Comparison of ENCODE assay signal across 9 cellular contexts in genomic region chr6:7058250-7058923, GRCh38. TPM values are rescaled to one million over a fixed set of nuclear protein-coding genes. Genes with fewer than 3 reads are reported as not detected.
DNase-seq lines count a peak whose midpoint lies in the region; ATAC-seq and TF ChIP-seq lines count a peak whose summit lies in the region.
"Had no signal": no experiment of that assay in that cellular context is flagged by ENCODE, and none has a peak within 500 bp of the region (broad histone marks: within the 10 kb centered on the region; RNA-seq: fewer than 3 reads in every experiment).

No MANE protein-coding gene starts in this region.

- no peaks in the 10 kb centered on the region for H3K36me3 ChIP-seq in lower lobe of right lung
- H3K36me3 ChIP-seq in naive thymus-derived CD4-positive, alpha-beta T cell (ENCODE audit: control insufficient read depth in 2 of 3, insufficient read depth in 3 of 3, low read length in 3 of 3): no peaks in the 10 kb centered on the region
- H3K36me3 ChIP-seq: neutrophil had no signal

- no peaks in the 10 kb centered on the region for H3K27me3 ChIP-seq in lower lobe of right lung (ENCODE audit: low read depth)
- no peaks in the 10 kb centered on the region for H3K27me3 ChIP-seq in naive thymus-derived CD4-positive, alpha-beta T cell (ENCODE audit: control insufficient read depth in 2 of 2, insufficient read depth in 2 of 2, low read length in 2 of 2)
- H3K27me3 ChIP-seq: neutrophil had no signal

- H3K9me3 Mint-ChIP-seq in activated naive CD8-positive, alpha-beta T cell treated with anti-CD3 and anti-CD28 coated beads, Interleukin-2, amount 10 ng/mL, durations not matched to agents 7 days and 5 days: no peaks in the 10 kb centered on the region
- no peaks in the 10 kb centered on the region for H3K9me3 Mint-ChIP-seq in naive thymus-derived CD4-positive, alpha-beta T cell

- TF ChIP-seq CTCF in lower lobe of right lung (IDR thresholded peaks at IDR 0.05): no peak

- ATAC-seq in activated naive CD8-positive, alpha-beta T cell treated with anti-CD3 and anti-CD28 coated beads, Interleukin-2, amount 10 ng/mL, durations not matched to agents 7 days and 5 days (ENCODE audit: low read depth): peak; percentile 60
- ATAC-seq in lower lobe of right lung (peak; percentile 96), GM21825 (IDR thresholded peaks at IDR 0.05; ENCODE audit: unreplicated experiment) (no peak), GM18870 (IDR thresholded peaks at IDR 0.05; ENCODE audit: unreplicated experiment) (no peak)
- ATAC-seq in naive thymus-derived CD4-positive, alpha-beta T cell: no peak

- peak; percentile 61; the same call in 1 of the 2 replicates for TF ChIP-seq EP300 in Ishikawa (IDR thresholded peaks at IDR 0.05; ENCODE audit: borderline replicate concordance)

- peak; percentile 19; the same call in 1 of the 2 replicates for TF ChIP-seq RAD21 in Ishikawa (IDR thresholded peaks at IDR 0.05; ENCODE audit: low read depth)

- POLR2A ChIA-PET in activated naive CD8-positive, alpha-beta T cell treated with anti-CD3 and anti-CD28 coated beads, Interleukin-2, amount 10 ng/mL, durations not matched to agents 7 days and 5 days (lab: Charles Lee): interaction anchor here (1.0 kb wide), 1 partner anchor 331 kb away, joined by 3 read pairs; the partner anchor contains the start of genes CAGE1 and RIOK1
- POLR2A ChIA-PET in naive thymus-derived CD4-positive, alpha-beta T cell (lab: Charles Lee): interaction anchor here (1.7 kb wide), 1 partner anchor 29 kb away, joined by 11 read pairs; no protein-coding TSS in a partner anchor

- CTCF ChIA-PET in naive thymus-derived CD4-positive, alpha-beta T cell (lab: Charles Lee): no interaction called here

- H3K36me3 Mint-ChIP-seq in activated naive CD8-positive, alpha-beta T cell treated with anti-CD3 and anti-CD28 coated beads, Interleukin-2, amount 10 ng/mL, durations not matched to agents 7 days and 5 days: no peaks in the 10 kb centered on the region
- no peaks in the 10 kb centered on the region for H3K36me3 Mint-ChIP-seq in naive thymus-derived CD4-positive, alpha-beta T cell

- no peak overlapping the region for H3K4me3 ChIP-seq in lower lobe of right lung
- no peak overlapping the region for H3K4me3 ChIP-seq in naive thymus-derived CD4-positive, alpha-beta T cell (ENCODE audit: low read length)

- intact Hi-C loops in lower lobe of right lung (cut with DNase I): no loop called here
- intact Hi-C loops in naive thymus-derived CD4-positive, alpha-beta T cell (cut with micrococcal nuclease): no loop called here

- no peak overlapping the region for H3K27ac Mint-ChIP-seq in activated naive CD8-positive, alpha-beta T cell treated with anti-CD3 and anti-CD28 coated beads, Interleukin-2, amount 10 ng/mL, durations not matched to agents 7 days and 5 days
- H3K27ac Mint-ChIP-seq in naive thymus-derived CD4-positive, alpha-beta T cell: no peak overlapping the region

- peaks cover 15% of the 10 kb centered on the region for H3K27me3 Mint-ChIP-seq in activated naive CD8-positive, alpha-beta T cell treated with anti-CD3 and anti-CD28 coated beads, Interleukin-2, amount 10 ng/mL, durations not matched to agents 7 days and 5 days
- H3K27me3 Mint-ChIP-seq in naive thymus-derived CD4-positive, alpha-beta T cell: peaks cover 0 to 57% (median 0%) of the 10 kb centered on the region in 5 donors

- DNase-seq in AG20443 (ENCODE audit: low spot score) (peak; percentile 87), lower lobe of right lung (peak; percentile 56), NCI-H2107 (lab: John Stamatoyannopoulos, UW) (no peak)
- DNase-seq in activated naive CD8-positive, alpha-beta T cell treated with anti-CD3 and anti-CD28 coated beads, Interleukin-2, amount 10 ng/mL, durations not matched to agents 7 days and 5 days: no peak
- no peak for DNase-seq in naive thymus-derived CD4-positive, alpha-beta T cell

- peak overlapping the region; percentile 69 for H3K27ac ChIP-seq in lower lobe of right lung
- no peak overlapping the region for H3K27ac ChIP-seq in naive thymus-derived CD4-positive, alpha-beta T cell (ENCODE audit: low read depth, low read length)
- H3K27ac ChIP-seq: neutrophil had no signal

- H3K4me1 Mint-ChIP-seq in activated naive CD8-positive, alpha-beta T cell treated with anti-CD3 and anti-CD28 coated beads, Interleukin-2, amount 10 ng/mL, durations not matched to agents 7 days and 5 days: peaks cover 7% of the 10 kb centered on the region
- H3K4me1 Mint-ChIP-seq in naive thymus-derived CD4-positive, alpha-beta T cell: peaks cover 0 to 18% (median 7%) of the 10 kb centered on the region in 7 donors

- H3K9me3 ChIP-seq in lower lobe of right lung: no peaks in the 10 kb centered on the region
- no peaks in the 10 kb centered on the region for H3K9me3 ChIP-seq in naive thymus-derived CD4-positive, alpha-beta T cell (ENCODE audit: control insufficient read depth in 2 of 3, low read length in 3 of 3)
- H3K9me3 ChIP-seq: neutrophil had no signal

- H3K4me3 Mint-ChIP-seq in activated naive CD8-positive, alpha-beta T cell treated with anti-CD3 and anti-CD28 coated beads, Interleukin-2, amount 10 ng/mL, durations not matched to agents 7 days and 5 days: no peak overlapping the region
- H3K4me3 Mint-ChIP-seq in naive thymus-derived CD4-positive, alpha-beta T cell: no peak overlapping the region

- H3K4me1 ChIP-seq in lower lobe of right lung: peaks cover 22% of the 10 kb centered on the region
- H3K4me1 ChIP-seq in naive thymus-derived CD4-positive, alpha-beta T cell (ENCODE audit: control insufficient read depth in 2 of 2, insufficient read depth in 2 of 2, low read length in 2 of 2): no peaks in the 10 kb centered on the region

TF ChIP-seq in Ishikawa, 13 proteins besides CTCF, POLR2A, EP300 and RAD21:
- TF ChIP-seq NFIC (IDR thresholded peaks at IDR 0.05) (peak; percentile 52), REST (IDR thresholded peaks at IDR 0.05; ENCODE audit: low read depth) (no peak), YY1 (IDR thresholded peaks at IDR 0.05; ENCODE audit: low read depth) (peak; percentile 41; the same call in 1 of the 2 replicates), FOXM1 (IDR thresholded peaks at IDR 0.05; ENCODE audit: borderline replicate concordance, low read depth) (no peak), ZBTB7A (IDR thresholded peaks at IDR 0.05; ENCODE audit: low read depth) (no peak), TAF1 (IDR thresholded peaks at IDR 0.05; ENCODE audit: low read depth) (no peak), TCF12 (IDR thresholded peaks at IDR 0.05; ENCODE audit: low read depth) (peak; percentile 40; the same call in 1 of the 2 replicates), CEBPB (IDR thresholded peaks at IDR 0.05) (peak; percentile 97), TEAD4 (IDR thresholded peaks at IDR 0.05) (peak; percentile 76)

RNA-seq across cellular contexts. Expression of gene RREB1, which starts 49.4 kb away (rescaled TPM):
- 10 to 100 TPM; 37.0 to 39.1 TPM for total RNA-seq in activated naive CD8-positive, alpha-beta T cell treated with anti-CD3 and anti-CD28 coated beads, Interleukin-2, amount 10 ng/mL, durations not matched to agents 7 days and 5 days
- 62.8 TPM for total RNA-seq in lower lobe of right lung
- 10 to 100 TPM; 28.3 to 56.7 (median 51.6) TPM for total RNA-seq in naive thymus-derived CD4-positive, alpha-beta T cell
- 10 to 100 TPM in 1 of 2 donors, 1 to 10 TPM in 1; 4.2 to 10.0 TPM for polyA plus RNA-seq in naive thymus-derived CD4-positive, alpha-beta T cell

Comparison
In these comparisons a context has a peak if more than half of its experiments do, and no peak if none do; other contexts are left out.
1. DNase-seq: peak in AG20443 (single experiment) and lower lobe of right lung (single experiment); none in activated naive CD8-positive, alpha-beta T cell treated with anti-CD3 and anti-CD28 coated beads, Interleukin-2, amount 10 ng/mL, durations not matched to agents 7 days and 5 days (single experiment), NCI-H2107 (single experiment) and naive thymus-derived CD4-positive, alpha-beta T cell (0 of 9).
2. ATAC-seq: peak in activated naive CD8-positive, alpha-beta T cell treated with anti-CD3 and anti-CD28 coated beads, Interleukin-2, amount 10 ng/mL, durations not matched to agents 7 days and 5 days (single experiment) and lower lobe of right lung (2 of 2); none in GM21825 (single experiment), GM18870 (single experiment) and naive thymus-derived CD4-positive, alpha-beta T cell (single experiment).